ENCODE assay signal across 29 cellular contexts in genomic region chr13:87827479-87827878, GRCh38.
DNase-seq lines count a peak whose midpoint lies in the region; ATAC-seq, FAIRE-seq and TF ChIP-seq lines count a peak whose summit lies in the region.
"Had no signal": no experiment of that assay in that cellular context is flagged by ENCODE, and none has a peak within 500 bp of the region (broad histone marks: within the 10 kb centered on the region; RNA-seq: fewer than 3 reads in every experiment).

No MANE protein-coding gene starts in this region.

- TF ChIP-seq EP300 in HepG2 (IDR thresholded peaks at IDR 0.05; ENCODE audit: low read depth in 2 of 2, low read length in 2 of 2) (no peak), HepG2 (CRISPR knock-in tag; IDR thresholded peaks at IDR 0.05; ENCODE audit: borderline replicate concordance) (no peak)

- H3K27ac ChIP-seq in mammary epithelial cell (ENCODE audit: insufficient read depth, low read depth, low read length) (no peak overlapping the region), angular gyrus (ENCODE audit: low read depth, low read length) (peak overlapping the region; percentile 16), HepG2 (ENCODE audit: extremely low read length, insufficient read depth, low read length) (no peak overlapping the region), adrenal gland (no peak overlapping the region), uterus (no peak overlapping the region)
- H3K27ac ChIP-seq: breast epithelium, heart right ventricle, HL-60, pancreas had no signal

- H3K4me2 ChIP-seq in mammary epithelial cell (ENCODE audit: insufficient read depth, low read depth, low read length): no peak overlapping the region
- H3K4me2 ChIP-seq in HepG2 (ENCODE audit: low read depth, low read length): no peak overlapping the region

- CTCF ChIA-PET in MCF 10A (lab: Yijun Ruan, JAX): interaction anchor here (0.9 kb wide), 1 partner anchor 134 kb away, joined by 3 read pairs; no protein-coding TSS in a partner anchor
- CTCF ChIA-PET in mammary epithelial cell (lab: Charles Lee; ENCODE audit: low non-redundant PET): no interaction called here
- CTCF ChIA-PET in HepG2 (lab: Yijun Ruan, JAX; ENCODE audit: low intra/inter-chr PET ratio, low total read pairs): no interaction called here

- DNase-seq in MCF 10A (ENCODE audit: unreplicated experiment) (peak; percentile 76), mammary epithelial cell (no peak), inferior parietal cortex (ENCODE audit: extremely low spot score) (peak; percentile 63), HepG2 (ENCODE audit: low spot score) (no peak), NCI-H146 (lab: John Stamatoyannopoulos, UW) (no peak), adrenal gland (no peak), uterus (no peak)
- DNase-seq: 8988T; activated CD4-positive, CD25-positive, alpha-beta regulatory T cell; activated CD8-positive, alpha-beta T cell treated with anti-CD3 and anti-CD28 coated beads, Interleukin-2, amount 10 ng/mL, durations not matched to agents 7 days and 5 days; activated T-cell treated with anti-CD3 and anti-CD28 coated beads, Interleukin-2, amount 50 U/mL, for 4 hours; CD8-positive, alpha-beta memory T cell; heart right ventricle; immature natural killer cell; KBM-7; naive B cell; NCI-H1105; NCI-H2107; NCI-H526 treated with DMSO at 0.1 percent for 48 hours; OCI-M1; pancreas; small intestine; stimulated activated CD8-positive, alpha-beta memory T cell treated with anti-CD3 and anti-CD28 coated beads, Interleukin-4, amount 100 ng/mL, for 48 hours; substantia nigra had no signal

- TF ChIP-seq POLR2A in HepG2 (IDR thresholded peaks at IDR 0.05; ENCODE audit: insufficient read depth in 1 of 2, low read depth in 2 of 2, low read length in 2 of 2) (no peak), adrenal gland (IDR thresholded peaks at IDR 0.05) (no peak), uterus (IDR thresholded peaks at IDR 0.05) (no peak)

- 98% methylated on average over 4 of the region's 4 CpGs for WGBS in mammary epithelial cell (ENCODE audit: low coverage, missing lambda C conversion rate)
- whole genome bisulfite sequencing in HepG2 (ENCODE audit: low lambda C conversion rate): 75% methylated on average over 4 of the region's 4 CpGs
- 91 to 94% (median 93%) methylated on average over 4 of the region's 4 CpGs for WGBS in adrenal gland, 4 donors

- H3K36me3 Mint-ChIP-seq in MCF 10A (ENCODE audit: insufficient read depth, unreplicated experiment): peaks cover 6% of the 10 kb centered on the region
- H3K36me3 Mint-ChIP-seq: activated naive CD4-positive, alpha-beta T cell treated with anti-CD3 and anti-CD28 coated beads, Interleukin-2, amount 50 U/mL, for 72 hours; CD8-positive, alpha-beta memory T cell; immature natural killer cell; naive B cell had no signal

- BruUV-seq in MCF 10A (replicated peaks; lab: Mats Ljungman, UMichigan) (no TSS peak), mammary epithelial cell (replicated peaks; lab: Mats Ljungman, UMichigan) (no TSS peak), HepG2 (replicated peaks; lab: Mats Ljungman, UMichigan) (no TSS peak)

- TF ChIP-seq RAD21 in HepG2 (CRISPR knock-in tag; IDR thresholded peaks at IDR 0.05): no peak

- H3K4me1 Mint-ChIP-seq in MCF 10A (ENCODE audit: insufficient read depth, unreplicated experiment): peaks cover 10% of the 10 kb centered on the region
- H3K4me1 Mint-ChIP-seq: CD8-positive, alpha-beta memory T cell; immature natural killer cell; naive B cell had no signal

- in situ Hi-C loops in mammary epithelial cell (cut with MboI; ENCODE audit: low sequenced_read_pairs in 2 of 2) (no loop called here), HepG2 (cut with HindIII; ENCODE audit: extremely low pct_ligation_motif_present, low pct_unique_long_range_greater_than_20kb) (no loop called here)

- POLR2A ChIA-PET in MCF 10A (lab: Yijun Ruan, JAX) (no interaction called here), HepG2 (lab: Yijun Ruan, JAX) (no interaction called here)

- H3K9me3 ChIP-seq in mammary epithelial cell (replicated peaks; ENCODE audit: insufficient read depth, low read length) (no peaks in the 10 kb centered on the region), HepG2 (ENCODE audit: low read length) (no peaks in the 10 kb centered on the region), adrenal gland (replicated peaks in 1 of 3) (no peaks in the 10 kb centered on the region), uterus (no peaks in the 10 kb centered on the region)
- H3K9me3 ChIP-seq: breast epithelium, heart right ventricle, pancreas had no signal

- no peak overlapping the region for H3K27ac Mint-ChIP-seq in MCF 10A (ENCODE audit: low read depth, unreplicated experiment)
- H3K27ac Mint-ChIP-seq: activated CD8-positive, alpha-beta T cell treated with anti-CD3 and anti-CD28 coated beads, Interleukin-2, amount 10 ng/mL, durations not matched to agents 7 days and 5 days; activated naive CD4-positive, alpha-beta T cell treated with anti-CD3 and anti-CD28 coated beads, Interleukin-2, amount 50 U/mL, for 72 hours; CD8-positive, alpha-beta memory T cell; immature natural killer cell; naive B cell had no signal

- dilution Hi-C loops in mammary epithelial cell (cut with HindIII; ENCODE audit: low sequenced_read_pairs): no loop called here

- no peak for FAIRE-seq in HepG2 (lab: Jason Lieb, UNC)
- FAIRE-seq: H1 had no signal

- H3K27me3 Mint-ChIP-seq in MCF 10A (ENCODE audit: insufficient read depth, unreplicated experiment): no peaks in the 10 kb centered on the region
- H3K27me3 Mint-ChIP-seq: naive B cell had no signal

- TF ChIP-seq CTCF in MCF 10A (IDR thresholded peaks at IDR 0.05; ENCODE audit: unreplicated experiment) (no peak), mammary epithelial cell (conservative IDR thresholded peaks at IDR 0.05 in 1 of 2, IDR thresholded peaks at IDR 0.05 in 1 of 2; ENCODE audit: extremely low read depth in 1 of 2, insufficient read depth in 1 of 2, low read depth in 1 of 2, low read length in 2 of 2) (no peak), HepG2 (CRISPR knock-in tag; IDR thresholded peaks at IDR 0.05) (no peak), adrenal gland (IDR thresholded peaks at IDR 0.05) (no peak), uterus (IDR thresholded peaks at IDR 0.05) (no peak)

- no peak overlapping the region for H3K4me3 ChIP-seq in mammary epithelial cell (replicated peaks in 1 of 3; ENCODE audit: insufficient read depth in 1 of 3, low read depth in 2 of 3, low read length in 3 of 3)
- H3K4me3 ChIP-seq in HepG2 (replicated peaks in 1 of 3; ENCODE audit: insufficient read depth in 1 of 3, low read depth in 2 of 3, low read length in 3 of 3): no peak overlapping the region
- no peak overlapping the region for H3K4me3 ChIP-seq in adrenal gland
- H3K4me3 ChIP-seq in uterus: no peak overlapping the region
- H3K4me3 ChIP-seq: breast epithelium, heart right ventricle, pancreas had no signal

- H3K27me3 ChIP-seq in mammary epithelial cell (ENCODE audit: insufficient read depth, low read length): no peaks in the 10 kb centered on the region
- no peaks in the 10 kb centered on the region for H3K27me3 ChIP-seq in HepG2 (ENCODE audit: control insufficient read depth in 1 of 2, insufficient read depth in 2 of 2, low read length in 2 of 2)
- H3K27me3 ChIP-seq in adrenal gland: no peaks in the 10 kb centered on the region
- H3K27me3 ChIP-seq in uterus: no peaks in the 10 kb centered on the region
- H3K27me3 ChIP-seq: breast epithelium, heart right ventricle, pancreas had no signal

- H3K36me3 ChIP-seq in mammary epithelial cell (ENCODE audit: insufficient read depth, low read length) (no peaks in the 10 kb centered on the region), HepG2 (replicated peaks in 1 of 2; ENCODE audit: control insufficient read depth in 1 of 2, insufficient read depth in 2 of 2, low read length in 2 of 2) (no peaks in the 10 kb centered on the region), adrenal gland (replicated peaks in 1 of 2) (no peaks in the 10 kb centered on the region), uterus (no peaks in the 10 kb centered on the region)
- H3K36me3 ChIP-seq: breast epithelium, heart right ventricle, pancreas had no signal

- H3K4me1 ChIP-seq in mammary epithelial cell (ENCODE audit: insufficient read depth, low read length): no peaks in the 10 kb centered on the region
- no peaks in the 10 kb centered on the region for H3K4me1 ChIP-seq in HepG2 (ENCODE audit: insufficient read depth, low read length)
- H3K4me1 ChIP-seq in adrenal gland (replicated peaks in 1 of 2): no peaks in the 10 kb centered on the region
- no peaks in the 10 kb centered on the region for H3K4me1 ChIP-seq in uterus
- H3K4me1 ChIP-seq: breast epithelium, heart right ventricle, pancreas had no signal

- H2AFZ ChIP-seq in mammary epithelial cell (ENCODE audit: low read depth, low read length) (no peak overlapping the region), HepG2 (ENCODE audit: low read length) (no peak overlapping the region)

- ATAC-seq in HepG2: no peak
- ATAC-seq: activated CD8-positive, alpha-beta T cell treated with anti-CD3 and anti-CD28 coated beads, Interleukin-2, amount 10 ng/mL, durations not matched to agents 7 days and 5 days; activated naive CD4-positive, alpha-beta T cell treated with anti-CD3 and anti-CD28 coated beads, Interleukin-2, amount 50 U/mL, for 72 hours; activated T-cell treated with anti-CD3 and anti-CD28 coated beads, Interleukin-2, amount 50 U/mL, for 4 hours; heart right ventricle; pancreas had no signal

- H3K9ac ChIP-seq in mammary epithelial cell (ENCODE audit: insufficient read depth, low read length): no peak overlapping the region
- H3K9ac ChIP-seq in HepG2 (ENCODE audit: insufficient read depth, low read depth, low read length): no peak overlapping the region

- H3K79me2 ChIP-seq in mammary epithelial cell (ENCODE audit: insufficient read depth, low read length) (no peaks in the 10 kb centered on the region), HepG2 (ENCODE audit: insufficient read depth, low read length) (no peaks in the 10 kb centered on the region)

- intact Hi-C loops in MCF 10A (cut with micrococcal nuclease) (no loop called here), mammary epithelial cell (cut with micrococcal nuclease) (no loop called here), HepG2 (cut with micrococcal nuclease; ENCODE audit: unreplicated experiment) (no loop called here), adrenal gland (cut with DNase I) (no loop called here), uterus (cut with DNase I; ENCODE audit: low total_unique reads) (no loop called here)

- H4K20me1 ChIP-seq in mammary epithelial cell (ENCODE audit: insufficient read depth, low read length) (no peaks in the 10 kb centered on the region), HepG2 (ENCODE audit: insufficient read depth, low read length) (no peaks in the 10 kb centered on the region)

- H3K4me3 Mint-ChIP-seq in MCF 10A (ENCODE audit: unreplicated experiment): no peak overlapping the region
- H3K4me3 Mint-ChIP-seq: activated CD8-positive, alpha-beta T cell treated with anti-CD3 and anti-CD28 coated beads, Interleukin-2, amount 10 ng/mL, durations not matched to agents 7 days and 5 days; activated T-cell treated with anti-CD3 and anti-CD28 coated beads, Interleukin-2, amount 50 U/mL, for 4 hours; CD8-positive, alpha-beta memory T cell; immature natural killer cell; naive B cell had no signal

- no peaks in the 10 kb centered on the region for H3K9me3 Mint-ChIP-seq in MCF 10A (ENCODE audit: unreplicated experiment)
- H3K9me3 Mint-ChIP-seq: activated naive CD4-positive, alpha-beta T cell treated with anti-CD3 and anti-CD28 coated beads, Interleukin-2, amount 50 U/mL, for 72 hours; activated T-cell treated with anti-CD3 and anti-CD28 coated beads, Interleukin-2, amount 50 U/mL, for 4 hours; naive B cell had no signal

TF ChIP-seq in HepG2, 621 proteins besides CTCF, POLR2A, EP300 and RAD21 (continues in another document):
- no peak for TF ChIP-seq ZNF430 (CRISPR knock-in tag; IDR thresholded peaks at IDR 0.05)

Comparison
In these comparisons a context has a peak if more than half of its experiments do, and no peak if none do; other contexts are left out.
1. DNase-seq: peak in MCF 10A (single experiment) and inferior parietal cortex (single experiment); none in mammary epithelial cell (single experiment), HepG2 (single experiment), NCI-H146 (single experiment), adrenal gland (0 of 7) and uterus (0 of 2).